Comparison of ENCODE assay signal across 14 cellular contexts in genomic region chr18:50011813-50012445, GRCh38.
DNase-seq lines count a peak whose midpoint lies in the region; ATAC-seq and TF ChIP-seq lines count a peak whose summit lies in the region.
"Had no signal": no experiment of that assay in that cellular context is flagged by ENCODE, and none has a peak within 500 bp of the region (broad histone marks: within the 10 kb centered on the region; RNA-seq: fewer than 3 reads in every experiment).

No MANE protein-coding gene starts in this region.

- peaks cover 35% of the 10 kb centered on the region for H3K4me1 ChIP-seq in skeletal muscle satellite cell (ENCODE audit: control insufficient read depth, insufficient read depth, low read length)

- no peaks in the 10 kb centered on the region for H3K9me3 ChIP-seq in skeletal muscle satellite cell (replicated peaks; ENCODE audit: low read length)
- H3K9me3 ChIP-seq: neutrophil had no signal

- no peaks in the 10 kb centered on the region for H3K27me3 ChIP-seq in skeletal muscle satellite cell (ENCODE audit: control insufficient read depth, insufficient read depth, low read length)

- H3K4me2 ChIP-seq in skeletal muscle satellite cell (ENCODE audit: low read length): peak overlapping the region; percentile 69

- in situ Hi-C loops in astrocyte of the spinal cord (cut with HindIII; ENCODE audit: low sequenced_read_pairs): no loop called here

- DNase-seq in ELR (ENCODE audit: low read depth): peak; percentile 48
- DNase-seq in astrocyte of the spinal cord (ENCODE audit: low read depth, low spot score): peak; percentile 87
- peak; percentile 20 for DNase-seq in hepatic stellate cell (ENCODE audit: low spot score)
- no peak for DNase-seq in MV-4-11 (lab: John Stamatoyannopoulos, UW)
- DNase-seq in NOMO-1 treated with dmso at 0.1 percent for 144 hours (lab: John Stamatoyannopoulos, UW; ENCODE audit: unreplicated experiment): no peak
- no peak for DNase-seq in COLO829 (ENCODE audit: low spot score)
- DNase-seq: activated CD4-positive, CD25-positive, alpha-beta regulatory T cell treated with anti-CD3 and anti-CD28 coated beads, Interleukin-2, amount 50 U/mL, for 72 hours; CD8-positive, alpha-beta T cell; NCI-H1092; NCI-H82 had no signal

- H3K4me3 ChIP-seq in astrocyte of the spinal cord (ENCODE audit: low read depth, low read length) (no peak overlapping the region), skeletal muscle satellite cell (ENCODE audit: low read length) (peak overlapping the region; percentile 36)

- ATAC-seq in esophagus mucosa: no peak
- ATAC-seq: CD8-positive, alpha-beta T cell; stimulated activated effector memory CD8-positive, alpha-beta T cell treated with anti-CD3 and anti-CD28 coated beads, Interleukin-12 subunit alpha, Interleukin-12 subunit beta, amount 100 ng/mL, for 72 hours had no signal

- peak overlapping the region; percentile 39 for H3K9ac ChIP-seq in skeletal muscle satellite cell (ENCODE audit: low read depth, low read length)

- no peaks in the 10 kb centered on the region for H3K36me3 ChIP-seq in skeletal muscle satellite cell (ENCODE audit: insufficient read depth, low read length)
- H3K36me3 ChIP-seq: neutrophil had no signal

- no peak for TF ChIP-seq CTCF in astrocyte of the spinal cord (IDR thresholded peaks at IDR 0.05; ENCODE audit: low read depth, low read length)

Comparison
In these comparisons a context has a peak if more than half of its experiments do, and no peak if none do; other contexts are left out.
1. DNase-seq: peak in ELR (single experiment), astrocyte of the spinal cord (single experiment) and hepatic stellate cell (single experiment); none in MV-4-11 (single experiment), NOMO-1 treated with dmso at 0.1 percent for 144 hours (single experiment) and COLO829 (single experiment).